ENCODE assay signal across 7 cellular contexts in genomic region chr3:185825639-185826481, GRCh38. TPM values are rescaled to one million over a fixed set of nuclear protein-coding genes. Genes with fewer than 3 reads are reported as not detected.
DNase-seq lines count a peak whose midpoint lies in the region; ATAC-seq and TF ChIP-seq lines count a peak whose summit lies in the region.

No MANE protein-coding gene starts in this region.

- H3K4me3 ChIP-seq in ascending aorta (peak overlapping the region; percentile 58 to 67), iPS-15b (ENCODE audit: low read depth, low read length) (peak overlapping the region; percentile 75), skin epidermis (peak overlapping the region; percentile 55 to 74 (median 65))

- no peaks in the 10 kb centered on the region for H3K36me3 ChIP-seq in ascending aorta
- peaks cover 14% of the 10 kb centered on the region for H3K36me3 ChIP-seq in iPS-15b (ENCODE audit: control insufficient read depth, insufficient read depth, low read length)

- H3K27me3 ChIP-seq in ascending aorta (peaks cover 10% of the 10 kb centered on the region), iPS-15b (ENCODE audit: control insufficient read depth, insufficient read depth, low read length) (peaks cover 9% of the 10 kb centered on the region)

- H3K27ac ChIP-seq in ascending aorta (peak overlapping the region in 1 of 2 donors; percentile 29), skin epidermis (peak overlapping the region in 19 of 21 experiments; percentile 31 to 90 (median 76))

- DNase-seq in OCI-M1 (lab: John Stamatoyannopoulos, UW) (peak; percentile 27), ascending aorta (ENCODE audit: low spot score in 2 of 2) (no peak), A172 (ENCODE audit: low spot score) (no peak)

- TF ChIP-seq CTCF in ascending aorta (IDR thresholded peaks at IDR 0.05): no peak

- ATAC-seq in GM18502 (IDR thresholded peaks at IDR 0.05; ENCODE audit: poor library complexity, unreplicated experiment): peak; percentile 42
- ATAC-seq in HG02885 (IDR thresholded peaks at IDR 0.05; ENCODE audit: poor library complexity, unreplicated experiment): peak; percentile 42

- no peaks in the 10 kb centered on the region for H3K9me3 ChIP-seq in ascending aorta
- peaks cover 3% of the 10 kb centered on the region for H3K9me3 ChIP-seq in iPS-15b (ENCODE audit: control insufficient read depth, insufficient read depth, low read length)

- intact Hi-C loops in ascending aorta (cut with DNase I): no loop called here

- H3K4me1 ChIP-seq in ascending aorta: peaks cover 10 to 12% of the 10 kb centered on the region in 2 donors
- H3K4me1 ChIP-seq in iPS-15b (ENCODE audit: control insufficient read depth, insufficient read depth, low read length): peaks cover 15% of the 10 kb centered on the region

- peak overlapping the region; percentile 81 for H3K9ac ChIP-seq in iPS-15b (ENCODE audit: low read depth, low read length)

RNA-seq across cellular contexts. Expression of gene IGF2BP2, which starts 1.0 kb away (rescaled TPM):
- 2.9 TPM for total RNA-seq in ascending aorta
- total RNA-seq in A172 (2014; rRNA removed; shearing (Covaris generic)): 29.7 and 32.8 TPM in 2 replicates
